In the genomic region with DNA sequence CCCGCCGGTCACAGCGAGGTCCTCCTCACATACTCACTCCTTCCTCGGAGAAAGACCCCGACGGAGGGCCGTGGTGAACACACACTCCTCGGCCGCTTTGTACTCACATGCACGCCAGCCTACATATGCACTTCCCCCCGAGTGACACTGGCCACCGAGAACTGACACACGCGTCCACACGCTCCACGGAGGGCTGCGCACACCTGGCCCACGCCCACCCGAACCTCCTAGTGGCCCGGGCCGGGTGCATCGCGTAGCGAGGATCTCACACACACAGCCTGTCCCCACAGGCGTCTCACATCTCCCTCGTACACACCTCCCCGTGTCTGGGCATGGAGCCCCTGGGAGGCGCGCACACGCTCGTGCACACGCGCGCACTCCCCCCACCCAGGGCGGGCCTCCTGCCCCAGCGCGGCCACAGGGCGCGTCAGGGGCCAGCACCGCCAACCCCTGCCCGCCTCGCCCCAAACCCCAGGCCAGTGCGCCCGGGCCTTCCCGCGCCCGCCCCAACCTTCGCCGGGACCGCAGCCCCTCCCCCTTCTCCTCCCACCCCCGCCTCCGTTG, we compare ENCODE assay signal across 9 cellular contexts. TPM values are rescaled to one million over a fixed set of nuclear protein-coding genes. Genes with fewer than 3 reads are reported as not detected.
A peak's percentile ranks its signal among the peaks of the same experiment; 100 is the strongest.
DNase-seq lines count a peak whose midpoint lies in the region; ATAC-seq and TF ChIP-seq lines count a peak whose summit lies in the region.
"Had no signal": no experiment of that assay in that cellular context is flagged by ENCODE, and none has a peak within 500 bp of the region (broad histone marks: within the 10 kb centered on the region; RNA-seq: fewer than 3 reads in every experiment).

No MANE protein-coding gene starts in this region.

- peak overlapping the region; percentile 82 for H3K23ac ChIP-seq in neuronal stem cell (ENCODE audit: low read depth, low read length, poor library complexity)

- H3K9me3 ChIP-seq in SK-N-MC (ENCODE audit: low read depth, low read length) (no peaks in the 10 kb centered on the region), fibroblast of lung (ENCODE audit: control insufficient read depth, insufficient read depth, low read depth, low read length) (no peaks in the 10 kb centered on the region), neuronal stem cell (replicated peaks in 1 of 2; ENCODE audit: control insufficient read depth in 2 of 2, insufficient read depth in 1 of 2, low read depth in 1 of 2, low read length in 2 of 2) (no peaks in the 10 kb centered on the region)

- peak overlapping the region; percentile 99 for H3K18ac ChIP-seq in neuronal stem cell (ENCODE audit: low read length)

- H4K8ac ChIP-seq in neuronal stem cell (ENCODE audit: low read depth, low read length) = peak overlapping the region; percentile 95

- H3K9ac ChIP-seq in SK-N-MC (ENCODE audit: insufficient read length) = peak overlapping the region; percentile 52
- H3K9ac ChIP-seq in fibroblast of lung (ENCODE audit: insufficient read depth, low read length) = peak overlapping the region; percentile 55
- peak overlapping the region; percentile 93 for H3K9ac ChIP-seq in neuronal stem cell (ENCODE audit: low read depth, low read length, poor library complexity)

- TF ChIP-seq CTCF in fibroblast of lung (conservative IDR thresholded peaks at IDR 0.05 in 1 of 2, IDR thresholded peaks at IDR 0.05 in 1 of 2; ENCODE audit: low read depth in 1 of 2, low read length in 2 of 2) = no peak

- peak overlapping the region; percentile 99 for H2BK120ac ChIP-seq in neuronal stem cell (ENCODE audit: low read depth, low read length)

- H2BK15ac ChIP-seq in neuronal stem cell (ENCODE audit: low read length) = peak overlapping the region; percentile 100

- WGBS in neuronal stem cell (ENCODE audit: extremely low coverage in 2 of 2, insufficient read length in 2 of 2, insufficient replicate concordance in 1 of 2), 2 donors = no CpG with 5 or more reads among the region's 52 CpGs

- H3K27me3 ChIP-seq in fibroblast of lung (ENCODE audit: control insufficient read depth, insufficient read depth, low read length) (peaks cover 9% of the 10 kb centered on the region), neuronal stem cell (ENCODE audit: control insufficient read depth in 3 of 3, insufficient read depth in 3 of 3, low read depth in 1 of 3, low read length in 3 of 3) (peaks cover 0 to 66% (median 0%) of the 10 kb centered on the region in 3 experiments)

- H3K4me3 ChIP-seq in SK-N-MC = peak overlapping the region; percentile 82
- H3K4me3 ChIP-seq in fibroblast of lung (replicated peaks in 1 of 4; ENCODE audit: control extremely low read depth in 1 of 4, insufficient read depth in 1 of 4, low read depth in 3 of 4, low read length in 4 of 4) = peak overlapping the region; percentile 54 to 66 (median 59)
- H3K4me3 ChIP-seq in neuronal stem cell (ENCODE audit: low read length in 2 of 2) = peak overlapping the region; percentile 50 to 93

- H3K79me1 ChIP-seq in neuronal stem cell (ENCODE audit: low read depth, low read length) = peaks cover 3% of the 10 kb centered on the region

- no peaks in the 10 kb centered on the region for H3K36me3 ChIP-seq in SK-N-MC (ENCODE audit: insufficient read depth, low read length)
- H3K36me3 ChIP-seq in fibroblast of lung (ENCODE audit: control insufficient read depth, insufficient read depth, low read length) = no peaks in the 10 kb centered on the region
- no peaks in the 10 kb centered on the region for H3K36me3 ChIP-seq in neuronal stem cell (replicated peaks in 1 of 2; ENCODE audit: control insufficient read depth in 2 of 2, insufficient read depth in 2 of 2, low read length in 2 of 2)

- peak overlapping the region; percentile 85 for H2BK5ac ChIP-seq in neuronal stem cell (ENCODE audit: low read length)

- peak overlapping the region; percentile 98 for H2AK5ac ChIP-seq in neuronal stem cell (ENCODE audit: low read depth, low read length)

- peak overlapping the region; percentile 16 for H4K91ac ChIP-seq in neuronal stem cell (ENCODE audit: low read depth, low read length, poor library complexity)

- H4K20me1 ChIP-seq in fibroblast of lung (ENCODE audit: control insufficient read depth, extremely low read depth, insufficient read depth, low read length) = no peaks in the 10 kb centered on the region

- H2AFZ ChIP-seq in fibroblast of lung (ENCODE audit: low read length) (peak overlapping the region; percentile 80), neuronal stem cell (ENCODE audit: low read length) (peak overlapping the region; percentile 99)

- DNase-seq in NCI-H748 (lab: John Stamatoyannopoulos, UW; ENCODE audit: unreplicated experiment) (peak; percentile 40), NCI-H748 treated with DMSO at 0.1 percent for 48 hours (lab: John Stamatoyannopoulos, UW) (no peak), SK-N-MC (ENCODE audit: low read depth, low spot score) (no peak), fibroblast of lung (ENCODE audit: low read depth in 2 of 2) (no peak), neuronal stem cell (ENCODE audit: low spot score) (peak; percentile 46), NCI-H1105 (lab: John Stamatoyannopoulos, UW) (no peak), NCI-H1694 (lab: John Stamatoyannopoulos, UW) (no peak)
- DNase-seq: DND-41 had no signal

- no peak overlapping the region for H3K27ac ChIP-seq in SK-N-MC
- no peak overlapping the region for H3K27ac ChIP-seq in fibroblast of lung (ENCODE audit: insufficient read depth, low read length)
- H3K27ac ChIP-seq in neuronal stem cell (replicated peaks; ENCODE audit: low read length) = peak overlapping the region; percentile 41

- no peak for ATAC-seq in GM21526 (IDR thresholded peaks at IDR 0.05; ENCODE audit: low FRiP score, unreplicated experiment)

- H3K4me2 ChIP-seq in fibroblast of lung (ENCODE audit: extremely low read depth, insufficient read depth, low read length) = peak overlapping the region; percentile 73
- H3K4me2 ChIP-seq in neuronal stem cell (ENCODE audit: insufficient read depth, low read length, poor library complexity, severe bottlenecking) = peak overlapping the region; percentile 87

- peak overlapping the region; percentile 95 for H3K14ac ChIP-seq in neuronal stem cell (ENCODE audit: low read length)

- H3K4me1 ChIP-seq in fibroblast of lung (ENCODE audit: control insufficient read depth, extremely low read depth, insufficient read depth, low read length) = no peaks in the 10 kb centered on the region
- peaks cover 0 to 14% of the 10 kb centered on the region in 2 donors for H3K4me1 ChIP-seq in neuronal stem cell (ENCODE audit: control insufficient read depth in 2 of 2, insufficient read depth in 1 of 2, low read depth in 1 of 2, low read length in 2 of 2)

- peak overlapping the region; percentile 80 for H3K4ac ChIP-seq in neuronal stem cell (ENCODE audit: low read length)

- peak overlapping the region; percentile 86 for H2BK12ac ChIP-seq in neuronal stem cell (ENCODE audit: low read length)

- no peaks in the 10 kb centered on the region for H3K79me2 ChIP-seq in fibroblast of lung (ENCODE audit: control insufficient read depth, insufficient read depth, low read length)

RNA-seq across cellular contexts. Expression of a gene that starts 0.4 kb away (rescaled TPM):
- 0.26 and 0.33 TPM in 2 replicates for total RNA-seq in fibroblast of lung
- polyA plus RNA-seq in fibroblast of lung = 1.6 and 4.7 TPM in 2 replicates
- polyA plus RNA-seq in fibroblast of lung (2012) = 0.86 and 2.4 TPM in 2 replicates
- polyA minus RNA-seq in fibroblast of lung (ENCODE audit: low replicate concordance) = 2.4 and 7.2 TPM in 2 replicates
- polyA plus RNA-seq in neuronal stem cell (2013, experiment 1 of 2) = 6.6 TPM
- 6.9 TPM for polyA plus RNA-seq in neuronal stem cell (2013, experiment 2 of 2)

Comparison
In these comparisons a context has a peak if more than half of its experiments do, and no peak if none do; other contexts are left out.
1. DNase-seq: peak in NCI-H748 (single experiment) and neuronal stem cell (single experiment); none in NCI-H748 treated with DMSO at 0.1 percent for 48 hours (single experiment), SK-N-MC (single experiment), fibroblast of lung (0 of 2), NCI-H1105 (single experiment) and NCI-H1694 (single experiment).
2. Peak in every context shown above with its lines, with median percentiles within 50 percentile points of each other: H3K4me3 ChIP-seq and H3K9ac ChIP-seq.